18 cellular contexts compared by ENCODE assay signal in genomic region chr2:196105956-196106355, GRCh38. TPM values are rescaled to one million over a fixed set of nuclear protein-coding genes. Genes with fewer than 3 reads are reported as not detected.
DNase-seq lines count a peak whose midpoint lies in the region; ATAC-seq, FAIRE-seq and TF ChIP-seq lines count a peak whose summit lies in the region.
"Had no signal": no experiment of that assay in that cellular context is flagged by ENCODE, and none has a peak within 500 bp of the region (broad histone marks: within the 10 kb centered on the region; RNA-seq: fewer than 3 reads in every experiment).

No MANE protein-coding gene starts in this region.

- ATAC-seq in activated CD4-positive, alpha-beta T cell treated with anti-CD3 and anti-CD28 coated beads for 36 hours, result no peak
- ATAC-seq in activated naive CD8-positive, alpha-beta T cell treated with anti-CD3 and anti-CD28 coated beads, Interleukin-2, amount 10 ng/mL, durations not matched to agents 7 days and 5 days (ENCODE audit: low read depth), result no peak
- peak; percentile 38 for ATAC-seq in naive thymus-derived CD4-positive, alpha-beta T cell
- no peak for ATAC-seq in GM19328 (IDR thresholded peaks at IDR 0.05; ENCODE audit: unreplicated experiment)
- ATAC-seq: gastroesophageal sphincter; stimulated activated effector memory CD8-positive, alpha-beta T cell treated with anti-CD3 and anti-CD28 coated beads, Interleukin-12 subunit alpha, Interleukin-12 subunit beta, amount 100 ng/mL, for 72 hours had no signal

- no peak overlapping the region for H3K27ac ChIP-seq in naive thymus-derived CD4-positive, alpha-beta T cell (ENCODE audit: low read depth, low read length)
- H3K27ac ChIP-seq: gastroesophageal sphincter, PC-9, uterus had no signal

- H3K27me3 Mint-ChIP-seq in activated CD4-positive, alpha-beta T cell treated with anti-CD3 and anti-CD28 coated beads for 36 hours, result no peaks in the 10 kb centered on the region
- H3K27me3 Mint-ChIP-seq in activated naive CD8-positive, alpha-beta T cell treated with anti-CD3 and anti-CD28 coated beads, Interleukin-2, amount 10 ng/mL, durations not matched to agents 7 days and 5 days, result no peaks in the 10 kb centered on the region
- H3K27me3 Mint-ChIP-seq in naive thymus-derived CD4-positive, alpha-beta T cell, result no peaks in the 10 kb centered on the region

- H3K36me3 ChIP-seq in naive thymus-derived CD4-positive, alpha-beta T cell (ENCODE audit: control insufficient read depth in 2 of 3, insufficient read depth in 3 of 3, low read length in 3 of 3), result no peaks in the 10 kb centered on the region
- H3K36me3 ChIP-seq: gastroesophageal sphincter, uterus had no signal

- no peaks in the 10 kb centered on the region for H3K36me3 Mint-ChIP-seq in activated CD4-positive, alpha-beta T cell treated with anti-CD3 and anti-CD28 coated beads for 36 hours (ENCODE audit: low read depth)
- peaks cover 4% of the 10 kb centered on the region for H3K36me3 Mint-ChIP-seq in activated naive CD8-positive, alpha-beta T cell treated with anti-CD3 and anti-CD28 coated beads, Interleukin-2, amount 10 ng/mL, durations not matched to agents 7 days and 5 days
- H3K36me3 Mint-ChIP-seq in naive thymus-derived CD4-positive, alpha-beta T cell, result peaks cover 0 to 4% (median 0%) of the 10 kb centered on the region in 5 donors
- H3K36me3 Mint-ChIP-seq: stimulated activated effector memory CD8-positive, alpha-beta T cell treated with anti-CD3 and anti-CD28 coated beads, Interleukin-12 subunit alpha, Interleukin-12 subunit beta, amount 100 ng/mL, for 72 hours had no signal

- no peaks in the 10 kb centered on the region for H3K9me3 ChIP-seq in naive thymus-derived CD4-positive, alpha-beta T cell (ENCODE audit: control insufficient read depth in 2 of 3, low read length in 3 of 3)
- H3K9me3 ChIP-seq: gastroesophageal sphincter, uterus had no signal

- DNase-seq in activated CD4-positive, alpha-beta T cell treated with anti-CD3 and anti-CD28 coated beads for 36 hours, result no peak
- DNase-seq in activated CD4-positive, alpha-beta T cell treated with anti-CD3 and anti-CD28 coated beads for 4 hours, result no peak
- peak; percentile 63 to 93 for DNase-seq in NOMO-1 (lab: John Stamatoyannopoulos, UW; ENCODE audit: unreplicated experiment in 2 of 2)
- no peak for DNase-seq in activated naive CD8-positive, alpha-beta T cell treated with anti-CD3 and anti-CD28 coated beads, Interleukin-2, amount 10 ng/mL, durations not matched to agents 7 days and 5 days
- peak in 2 of 9 donors; percentile 8 to 16 for DNase-seq in naive thymus-derived CD4-positive, alpha-beta T cell
- no peak for DNase-seq in H54 (ENCODE audit: insufficient read length, low spot score)
- no peak for DNase-seq in NCI-H2196 treated with DMSO at 0.1 percent for 48 hours (lab: John Stamatoyannopoulos, UW; ENCODE audit: unreplicated experiment)
- DNase-seq: 8988T; activated effector memory CD4-positive, alpha-beta T cell treated with anti-CD3 and anti-CD28 coated beads, Interleukin-2, amount 50 U/mL, for 16 hours; Calu3; NCI-H1436 treated with DMSO at 0.1 percent for 48 hours; PC-9; T-helper 2 cell; uterus had no signal

- H3K9me3 Mint-ChIP-seq in activated CD4-positive, alpha-beta T cell treated with anti-CD3 and anti-CD28 coated beads for 36 hours (ENCODE audit: low read depth), result no peaks in the 10 kb centered on the region
- H3K9me3 Mint-ChIP-seq in activated naive CD8-positive, alpha-beta T cell treated with anti-CD3 and anti-CD28 coated beads, Interleukin-2, amount 10 ng/mL, durations not matched to agents 7 days and 5 days, result peaks cover 3% of the 10 kb centered on the region
- peaks cover 0 to 6% (median 0%) of the 10 kb centered on the region in 11 donors for H3K9me3 Mint-ChIP-seq in naive thymus-derived CD4-positive, alpha-beta T cell
- H3K9me3 Mint-ChIP-seq: stimulated activated effector memory CD8-positive, alpha-beta T cell treated with anti-CD3 and anti-CD28 coated beads, Interleukin-12 subunit alpha, Interleukin-12 subunit beta, amount 100 ng/mL, for 72 hours had no signal

- no peaks in the 10 kb centered on the region for H3K27me3 ChIP-seq in naive thymus-derived CD4-positive, alpha-beta T cell (ENCODE audit: control insufficient read depth in 2 of 2, insufficient read depth in 2 of 2, low read length in 2 of 2)
- H3K27me3 ChIP-seq: gastroesophageal sphincter, uterus had no signal

- peak overlapping the region; percentile 14 for H3K4me3 Mint-ChIP-seq in activated CD4-positive, alpha-beta T cell treated with anti-CD3 and anti-CD28 coated beads for 36 hours
- H3K4me3 Mint-ChIP-seq in activated naive CD8-positive, alpha-beta T cell treated with anti-CD3 and anti-CD28 coated beads, Interleukin-2, amount 10 ng/mL, durations not matched to agents 7 days and 5 days, result peak overlapping the region; percentile 53
- H3K4me3 Mint-ChIP-seq in naive thymus-derived CD4-positive, alpha-beta T cell, result peak overlapping the region in 9 of 10 donors; percentile 1 to 81 (median 69)
- H3K4me3 Mint-ChIP-seq: stimulated activated effector memory CD8-positive, alpha-beta T cell treated with anti-CD3 and anti-CD28 coated beads, Interleukin-12 subunit alpha, Interleukin-12 subunit beta, amount 100 ng/mL, for 72 hours had no signal

- no peak overlapping the region for H3K4me3 ChIP-seq in naive thymus-derived CD4-positive, alpha-beta T cell (ENCODE audit: low read length)
- H3K4me3 ChIP-seq: gastroesophageal sphincter, PC-9, uterus had no signal

- intact Hi-C loops in activated CD4-positive, alpha-beta T cell treated with anti-CD3 and anti-CD28 coated beads for 36 hours (cut with DNase I, micrococcal nuclease), result no loop called here
- intact Hi-C loops in naive thymus-derived CD4-positive, alpha-beta T cell (cut with micrococcal nuclease), result loop anchor here in 1 of 2 donors (1.0 kb wide), 1 partner anchor 7 kb away; no protein-coding TSS in a partner anchor

- POLR2A ChIA-PET in activated CD4-positive, alpha-beta T cell treated with anti-CD3 and anti-CD28 coated beads for 36 hours (lab: Charles Lee), result no interaction called here
- POLR2A ChIA-PET in activated naive CD8-positive, alpha-beta T cell treated with anti-CD3 and anti-CD28 coated beads, Interleukin-2, amount 10 ng/mL, durations not matched to agents 7 days and 5 days (lab: Charles Lee), result no interaction called here
- POLR2A ChIA-PET in naive thymus-derived CD4-positive, alpha-beta T cell (lab: Charles Lee), result no interaction called here

- H3K4me1 Mint-ChIP-seq in activated CD4-positive, alpha-beta T cell treated with anti-CD3 and anti-CD28 coated beads for 36 hours, result peaks cover 33% of the 10 kb centered on the region
- peaks cover 24% of the 10 kb centered on the region for H3K4me1 Mint-ChIP-seq in activated naive CD8-positive, alpha-beta T cell treated with anti-CD3 and anti-CD28 coated beads, Interleukin-2, amount 10 ng/mL, durations not matched to agents 7 days and 5 days
- peaks cover 2 to 50% (median 29%) of the 10 kb centered on the region in 7 donors for H3K4me1 Mint-ChIP-seq in naive thymus-derived CD4-positive, alpha-beta T cell

- no peak for TF ChIP-seq POLR2A in H54 (IDR thresholded peaks at IDR 0.05; ENCODE audit: low read depth, low read length)

- H3K27ac Mint-ChIP-seq in activated CD4-positive, alpha-beta T cell treated with anti-CD3 and anti-CD28 coated beads for 36 hours, result peak overlapping the region; percentile 56
- no peak overlapping the region for H3K27ac Mint-ChIP-seq in activated naive CD8-positive, alpha-beta T cell treated with anti-CD3 and anti-CD28 coated beads, Interleukin-2, amount 10 ng/mL, durations not matched to agents 7 days and 5 days
- peak overlapping the region; percentile 6 to 84 (median 54) for H3K27ac Mint-ChIP-seq in naive thymus-derived CD4-positive, alpha-beta T cell
- H3K27ac Mint-ChIP-seq: stimulated activated effector memory CD8-positive, alpha-beta T cell treated with anti-CD3 and anti-CD28 coated beads, Interleukin-12 subunit alpha, Interleukin-12 subunit beta, amount 100 ng/mL, for 72 hours had no signal

- FAIRE-seq in H54 (lab: Jason Lieb, UNC), result no peak
- FAIRE-seq: bronchial epithelial cell had no signal

- CTCF ChIA-PET in activated CD4-positive, alpha-beta T cell treated with anti-CD3 and anti-CD28 coated beads for 36 hours (lab: Charles Lee), result interaction anchor here (1.0 to 2.0 kb wide), 3 partner anchors 8 to 231 kb away, joined by 4 to 7 read pairs (median 4); no protein-coding TSS in a partner anchor
- CTCF ChIA-PET in naive thymus-derived CD4-positive, alpha-beta T cell (lab: Charles Lee), result no interaction called here

- H3K4me1 ChIP-seq in naive thymus-derived CD4-positive, alpha-beta T cell (ENCODE audit: control insufficient read depth in 2 of 2, insufficient read depth in 2 of 2, low read length in 2 of 2), result no peaks in the 10 kb centered on the region
- H3K4me1 ChIP-seq: gastroesophageal sphincter, uterus had no signal

RNA-seq across cellular contexts. Expression of gene DNAH7, which starts 37.3 kb away (rescaled TPM):
- total RNA-seq in activated CD4-positive, alpha-beta T cell treated with anti-CD3 and anti-CD28 coated beads for 36 hours, result not detected
- not detected for total RNA-seq in activated naive CD8-positive, alpha-beta T cell treated with anti-CD3 and anti-CD28 coated beads, Interleukin-2, amount 10 ng/mL, durations not matched to agents 7 days and 5 days
- not detected for total RNA-seq in naive thymus-derived CD4-positive, alpha-beta T cell
- polyA plus RNA-seq in naive thymus-derived CD4-positive, alpha-beta T cell, result not detected

Comparison
In these comparisons a context has a peak if more than half of its experiments do, and no peak if none do; other contexts are left out.
1. DNase-seq: peak in NOMO-1 (2 of 2); none in activated CD4-positive, alpha-beta T cell treated with anti-CD3 and anti-CD28 coated beads for 36 hours (single experiment), activated CD4-positive, alpha-beta T cell treated with anti-CD3 and anti-CD28 coated beads for 4 hours (0 of 2), activated naive CD8-positive, alpha-beta T cell treated with anti-CD3 and anti-CD28 coated beads, Interleukin-2, amount 10 ng/mL, durations not matched to agents 7 days and 5 days (single experiment), H54 (single experiment) and NCI-H2196 treated with DMSO at 0.1 percent for 48 hours (single experiment).
2. H3K4me3 Mint-ChIP-seq: peak in every context shown above with its lines; median percentile 69 in naive thymus-derived CD4-positive, alpha-beta T cell; 53 in activated naive CD8-positive, alpha-beta T cell treated with anti-CD3 and anti-CD28 coated beads, Interleukin-2, amount 10 ng/mL, durations not matched to agents 7 days and 5 days; 14 in activated CD4-positive, alpha-beta T cell treated with anti-CD3 and anti-CD28 coated beads for 36 hours.